In the genomic region with DNA sequence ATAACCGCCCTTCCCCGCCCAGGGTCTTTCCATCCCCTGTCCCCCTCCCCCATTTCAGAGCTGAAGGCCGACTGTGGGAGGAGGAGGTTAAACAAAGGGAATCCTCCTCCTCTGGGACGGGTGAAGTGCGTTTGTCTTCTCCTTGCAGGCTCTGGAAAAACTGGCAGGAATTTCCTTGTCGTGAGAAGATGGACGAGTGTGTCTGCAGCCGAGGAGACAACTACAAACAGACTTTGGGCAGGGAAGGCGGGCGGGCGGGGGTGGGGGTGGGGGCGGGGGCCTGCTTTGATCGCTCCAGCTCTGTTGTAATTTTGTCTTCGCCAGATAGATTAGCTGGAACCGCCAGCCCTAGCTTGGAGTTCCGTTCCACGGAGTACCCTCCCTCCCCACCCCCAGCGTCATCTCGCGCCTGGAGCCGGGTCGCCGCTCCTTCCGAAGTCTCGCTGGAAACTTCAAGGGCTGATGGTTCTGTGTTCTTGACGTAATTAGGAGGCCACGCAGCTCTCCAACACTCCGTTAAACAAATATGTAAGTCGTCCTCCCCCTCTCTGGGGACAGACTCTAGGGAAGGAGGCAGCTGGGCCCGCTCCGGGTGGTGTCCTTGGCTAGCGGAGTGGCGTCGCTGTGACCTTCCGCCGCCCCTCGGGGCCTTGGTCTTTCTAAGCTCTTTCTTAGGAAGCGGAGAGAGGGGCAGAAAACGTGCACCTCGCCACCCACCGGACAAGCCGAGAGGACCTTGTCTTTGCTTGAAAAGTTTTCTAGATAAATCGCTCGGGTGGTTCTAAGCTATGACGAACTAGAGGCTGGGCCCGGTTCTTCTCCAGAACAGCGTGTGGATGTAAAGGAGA, we compare ENCODE assay signal across 1 cellular context.
TF ChIP-seq lines count a peak whose summit lies in the region.

No MANE protein-coding gene starts in this region.

TF ChIP-seq in WTC11, 78 proteins besides CTCF, POLR2A, EP300 and RAD21 (continued from another document):
- TF ChIP-seq, protein P1, sequence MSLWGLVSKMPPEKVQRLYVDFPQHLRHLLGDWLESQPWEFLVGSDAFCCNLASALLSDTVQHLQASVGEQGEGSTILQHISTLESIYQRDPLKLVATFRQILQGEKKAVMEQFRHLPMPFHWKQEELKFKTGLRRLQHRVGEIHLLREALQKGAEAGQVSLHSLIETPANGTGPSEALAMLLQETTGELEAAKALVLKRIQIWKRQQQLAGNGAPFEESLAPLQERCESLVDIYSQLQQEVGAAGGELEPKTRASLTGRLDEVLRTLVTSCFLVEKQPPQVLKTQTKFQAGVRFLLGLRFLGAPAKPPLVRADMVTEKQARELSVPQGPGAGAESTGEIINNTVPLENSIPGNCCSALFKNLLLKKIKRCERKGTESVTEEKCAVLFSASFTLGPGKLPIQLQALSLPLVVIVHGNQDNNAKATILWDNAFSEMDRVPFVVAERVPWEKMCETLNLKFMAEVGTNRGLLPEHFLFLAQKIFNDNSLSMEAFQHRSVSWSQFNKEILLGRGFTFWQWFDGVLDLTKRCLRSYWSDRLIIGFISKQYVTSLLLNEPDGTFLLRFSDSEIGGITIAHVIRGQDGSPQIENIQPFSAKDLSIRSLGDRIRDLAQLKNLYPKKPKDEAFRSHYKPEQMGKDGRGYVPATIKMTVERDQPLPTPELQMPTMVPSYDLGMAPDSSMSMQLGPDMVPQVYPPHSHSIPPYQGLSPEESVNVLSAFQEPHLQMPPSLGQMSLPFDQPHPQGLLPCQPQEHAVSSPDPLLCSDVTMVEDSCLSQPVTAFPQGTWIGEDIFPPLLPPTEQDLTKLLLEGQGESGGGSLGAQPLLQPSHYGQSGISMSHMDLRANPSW (CRISPR knock-in tag; conservative IDR thresholded peaks at IDR 0.05; ENCODE audit: low read depth): no peak
TF ChIP-seq in WTC11: peak in this region for 0.
